1 cellular context compared by ENCODE assay signal in the genomic region with DNA sequence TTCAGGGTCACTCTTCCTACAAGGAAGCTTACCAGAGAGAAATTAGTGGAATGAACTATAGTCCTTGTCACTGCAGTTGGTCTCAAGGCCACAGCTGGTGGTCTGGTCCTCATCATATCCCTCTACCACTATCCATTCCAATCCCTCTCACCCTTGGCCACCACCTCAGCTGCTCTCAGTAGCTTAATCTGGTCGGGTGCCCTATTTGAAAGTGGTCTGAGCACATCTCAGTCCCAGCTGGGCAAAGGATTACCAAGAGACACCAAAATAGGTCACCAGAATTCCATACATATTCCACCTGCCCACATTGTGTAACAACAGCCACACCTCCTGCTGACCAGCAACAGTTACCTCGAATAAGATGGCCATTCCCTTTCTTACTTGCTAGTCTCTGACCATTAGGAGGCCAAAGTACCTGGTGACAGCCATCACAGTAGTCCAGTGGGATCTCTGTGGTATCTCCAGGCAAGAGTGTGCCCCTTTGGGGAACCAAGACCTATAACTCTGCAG.
TF ChIP-seq lines count a peak whose summit lies in the region.

No MANE protein-coding gene starts in this region.

TF ChIP-seq in HepG2, 621 proteins besides CTCF, POLR2A, EP300 and RAD21 (continued from another document):
- TF ChIP-seq, protein P1, sequence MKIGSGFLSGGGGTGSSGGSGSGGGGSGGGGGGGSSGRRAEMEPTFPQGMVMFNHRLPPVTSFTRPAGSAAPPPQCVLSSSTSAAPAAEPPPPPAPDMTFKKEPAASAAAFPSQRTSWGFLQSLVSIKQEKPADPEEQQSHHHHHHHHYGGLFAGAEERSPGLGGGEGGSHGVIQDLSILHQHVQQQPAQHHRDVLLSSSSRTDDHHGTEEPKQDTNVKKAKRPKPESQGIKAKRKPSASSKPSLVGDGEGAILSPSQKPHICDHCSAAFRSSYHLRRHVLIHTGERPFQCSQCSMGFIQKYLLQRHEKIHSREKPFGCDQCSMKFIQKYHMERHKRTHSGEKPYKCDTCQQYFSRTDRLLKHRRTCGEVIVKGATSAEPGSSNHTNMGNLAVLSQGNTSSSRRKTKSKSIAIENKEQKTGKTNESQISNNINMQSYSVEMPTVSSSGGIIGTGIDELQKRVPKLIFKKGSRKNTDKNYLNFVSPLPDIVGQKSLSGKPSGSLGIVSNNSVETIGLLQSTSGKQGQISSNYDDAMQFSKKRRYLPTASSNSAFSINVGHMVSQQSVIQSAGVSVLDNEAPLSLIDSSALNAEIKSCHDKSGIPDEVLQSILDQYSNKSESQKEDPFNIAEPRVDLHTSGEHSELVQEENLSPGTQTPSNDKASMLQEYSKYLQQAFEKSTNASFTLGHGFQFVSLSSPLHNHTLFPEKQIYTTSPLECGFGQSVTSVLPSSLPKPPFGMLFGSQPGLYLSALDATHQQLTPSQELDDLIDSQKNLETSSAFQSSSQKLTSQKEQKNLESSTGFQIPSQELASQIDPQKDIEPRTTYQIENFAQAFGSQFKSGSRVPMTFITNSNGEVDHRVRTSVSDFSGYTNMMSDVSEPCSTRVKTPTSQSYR (CRISPR knock-in tag; IDR thresholded peaks at IDR 0.05; ENCODE audit: borderline replicate concordance): no peak
- TF ChIP-seq ZNF546 (CRISPR knock-in tag; conservative IDR thresholded peaks at IDR 0.05) (no peak), ZNF253 (CRISPR knock-in tag; IDR thresholded peaks at IDR 0.05; ENCODE audit: borderline replicate concordance) (no peak), CEBPG (CRISPR knock-in tag; IDR thresholded peaks at IDR 0.05) (0 out of 2 replicates have a peak, but pooled peaks have one; percentile 12), ARID4A (CRISPR knock-in tag; IDR thresholded peaks at IDR 0.05; ENCODE audit: borderline replicate concordance) (peak; percentile 21; the same call in 1 of the 2 replicates), POLR2AphosphoS2 (IDR thresholded peaks at IDR 0.05; ENCODE audit: low read depth, low read length) (no peak), TEAD3 (CRISPR knock-in tag; optimal IDR thresholded peaks at IDR 0.05; ENCODE audit: borderline replicate concordance) (peak; percentile 46), ZNF570 (CRISPR knock-in tag; IDR thresholded peaks at IDR 0.05; ENCODE audit: borderline replicate concordance) (no peak), CEBPB (IDR thresholded peaks at IDR 0.05; ENCODE audit: borderline replicate concordance, low read depth, low read length) (peak; percentile 52; the same call in 1 of the 2 replicates), PAX8 (CRISPR knock-in tag; IDR thresholded peaks at IDR 0.05; ENCODE audit: borderline replicate concordance) (no peak), ZNF180 (CRISPR knock-in tag; IDR thresholded peaks at IDR 0.05; ENCODE audit: borderline replicate concordance, low read depth) (no peak)
TF ChIP-seq in HepG2: peak in this region for 5.
